ENCODE assay signal across 19 cellular contexts in the genomic region with DNA sequence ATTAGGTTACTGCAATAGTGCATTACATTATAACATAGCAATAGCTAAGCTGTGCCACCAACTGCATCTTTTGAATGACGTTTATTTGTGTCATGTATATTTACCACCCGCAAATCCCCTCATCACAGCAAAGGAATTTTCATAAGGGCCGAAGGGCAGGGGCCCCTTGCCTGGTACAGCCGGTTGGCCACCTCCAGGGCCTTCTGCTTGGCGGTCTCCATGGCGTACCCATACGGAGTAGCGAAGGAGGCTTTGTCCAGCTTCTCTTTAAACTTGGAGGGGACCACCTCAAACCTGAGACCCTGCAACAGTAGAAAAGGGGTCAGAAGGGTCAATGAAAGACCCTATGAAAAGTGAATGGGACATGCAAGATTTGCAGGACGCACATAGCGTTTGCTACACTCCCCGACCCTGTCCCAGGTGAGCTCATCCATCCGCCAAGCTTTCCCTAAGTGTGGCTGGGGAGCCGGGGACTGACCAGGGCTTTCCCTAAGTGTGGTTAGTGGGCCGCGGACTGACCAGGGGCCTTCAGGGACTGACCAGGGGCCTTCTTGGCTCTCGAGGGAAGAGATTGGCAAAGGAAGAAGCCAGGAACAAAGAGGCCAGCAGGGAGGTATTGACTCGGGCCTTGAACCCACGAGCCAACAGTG. TPM values are rescaled to one million over a fixed set of nuclear protein-coding genes. Genes with fewer than 3 reads are reported as not detected.
DNase-seq lines count a peak whose midpoint lies in the region; ATAC-seq, FAIRE-seq and TF ChIP-seq lines count a peak whose summit lies in the region.
"Had no signal": no experiment of that assay in that cellular context is flagged by ENCODE, and none has a peak within 500 bp of the region (broad histone marks: within the 10 kb centered on the region; RNA-seq: fewer than 3 reads in every experiment).

No MANE protein-coding gene starts in this region.

- no peak for FAIRE-seq in kidney (lab: Jason Lieb, UNC)

- intact Hi-C loops in kidney (cut with DNase I): loop anchor here (10.0 kb wide), 1 partner anchor 47 kb away; a partner anchor contains a TSS
- intact Hi-C loops in upper lobe of right lung (cut with DNase I): no loop called here

- DNase-seq in activated naive CD4-positive, alpha-beta T cell treated with Interleukin-2 at 50 U/mL for 16 hours: peak; percentile 1
- no peak for DNase-seq in activated naive CD4-positive, alpha-beta T cell treated with anti-CD3 and anti-CD28 coated beads, Interleukin-2, amount 50 U/mL, for 16 hours
- DNase-seq in activated CD8-positive, alpha-beta memory T cell treated with anti-CD3 and anti-CD28 coated beads for 24 hours: peak; percentile 49
- DNase-seq in kidney (peak; percentile 48), upper lobe of right lung (peak; percentile 51), GM19240 (ENCODE audit: insufficient read length, low spot score) (no peak), AG20443 (ENCODE audit: low spot score) (no peak)
- DNase-seq: heart right ventricle, immature natural killer cell, mammary epithelial cell, NCI-H1417 treated with DMSO at 0.1 percent for 48 hours, NCI-H526, SHP77 treated with DMSO at 0.1 percent for 48 hours, stomach had no signal

- H3K9me3 ChIP-seq in kidney (ENCODE audit: control insufficient read depth in 1 of 2, low read length in 2 of 2) (no peaks in the 10 kb centered on the region), upper lobe of right lung (no peaks in the 10 kb centered on the region)
- H3K9me3 ChIP-seq: pancreas, uterus had no signal

- TF ChIP-seq CTCF in kidney (IDR thresholded peaks at IDR 0.05; ENCODE audit: borderline replicate concordance, extremely low read depth, insufficient read depth) (no peak), upper lobe of right lung (IDR thresholded peaks at IDR 0.05) (no peak)

- no peaks in the 10 kb centered on the region for H3K4me1 ChIP-seq in kidney (ENCODE audit: control insufficient read depth in 1 of 2, insufficient read depth in 1 of 2, low read depth in 1 of 2, low read length in 2 of 2)
- H3K4me1 ChIP-seq in upper lobe of right lung: no peaks in the 10 kb centered on the region
- H3K4me1 ChIP-seq: heart right ventricle, pancreas, stomach, uterus had no signal

- H3K9ac ChIP-seq in kidney (ENCODE audit: low read length in 2 of 2): no peak overlapping the region

- no peaks in the 10 kb centered on the region for H3K36me3 ChIP-seq in kidney (ENCODE audit: control insufficient read depth in 1 of 2, insufficient read depth in 2 of 2, low read length in 2 of 2)
- peaks cover 28% of the 10 kb centered on the region for H3K36me3 ChIP-seq in upper lobe of right lung
- H3K36me3 ChIP-seq: uterus had no signal

- no peak overlapping the region for H3K4me3 ChIP-seq in kidney (ENCODE audit: low read length in 2 of 2)
- H3K4me3 ChIP-seq in upper lobe of right lung: no peak overlapping the region
- H3K4me3 ChIP-seq: heart right ventricle, pancreas, stomach, uterus had no signal

- ATAC-seq in upper lobe of right lung (no peak), HG03354 (IDR thresholded peaks at IDR 0.05; ENCODE audit: poor library complexity, severe bottlenecking, unreplicated experiment) (no peak)
- ATAC-seq: naive thymus-derived CD4-positive, alpha-beta T cell; pancreas; T-cell had no signal

- H3K27ac ChIP-seq in kidney (ENCODE audit: low read depth in 2 of 2, low read length in 2 of 2): no peak overlapping the region
- H3K27ac ChIP-seq in upper lobe of right lung: no peak overlapping the region
- H3K27ac ChIP-seq: heart right ventricle, pancreas, stomach, uterus had no signal

- no peaks in the 10 kb centered on the region for H3K27me3 ChIP-seq in upper lobe of right lung
- H3K27me3 ChIP-seq: heart right ventricle, pancreas, stomach, uterus had no signal

RNA-seq across cellular contexts. Expression of a gene that starts 10.6 kb away (rescaled TPM):
- total RNA-seq in kidney (33.3 TPM), upper lobe of right lung (23.8 TPM)
- 29.9 TPM for polyA plus RNA-seq in kidney (ENCODE audit: insufficient read depth, low read depth, low replicate concordance)

RNA-seq across cellular contexts. Expression of a gene that starts 50.2 kb away (rescaled TPM):
- total RNA-seq in kidney (357 TPM), upper lobe of right lung (337 TPM)
- 654 TPM for polyA plus RNA-seq in kidney (ENCODE audit: insufficient read depth, low read depth, low replicate concordance)

Comparison
In these comparisons a context has a peak if more than half of its experiments do, and no peak if none do; other contexts are left out.
1. DNase-seq: peak in activated naive CD4-positive, alpha-beta T cell treated with Interleukin-2 at 50 U/mL for 16 hours (single experiment), activated CD8-positive, alpha-beta memory T cell treated with anti-CD3 and anti-CD28 coated beads for 24 hours (single experiment), kidney (single experiment) and upper lobe of right lung (single experiment); none in activated naive CD4-positive, alpha-beta T cell treated with anti-CD3 and anti-CD28 coated beads, Interleukin-2, amount 50 U/mL, for 16 hours (single experiment), GM19240 (single experiment) and AG20443 (single experiment).